In genomic region chr12:42192258-42192657, GRCh38 we compare ENCODE assay signal across 27 cellular contexts.
"Had no signal": no experiment of that assay in that cellular context is flagged by ENCODE, and none has a peak within 500 bp of the region (broad histone marks: within the 10 kb centered on the region; RNA-seq: fewer than 3 reads in every experiment).

No MANE protein-coding gene starts in this region.

- ATAC-seq: effector memory CD8-positive, alpha-beta T cell; esophagus mucosa; gastrocnemius medialis; heart right ventricle; left cardiac atrium; left lung; left ventricle myocardium superior; lower lobe of right lung had no signal

- H3K4me3 ChIP-seq: coronary artery, dorsolateral prefrontal cortex, esophagus squamous epithelium, gastrocnemius medialis, heart right ventricle, left lung, lower lobe of right lung had no signal

- H3K4me1 ChIP-seq: esophagus squamous epithelium, heart right ventricle, left lung, lower lobe of right lung had no signal

- H3K27ac ChIP-seq: coronary artery, dorsolateral prefrontal cortex, epithelial cell of prostate, esophagus squamous epithelium, gastrocnemius medialis, heart right ventricle, left lung, lower lobe of right lung had no signal

- H3K36me3 ChIP-seq: gastrocnemius medialis had no signal

- DNase-seq: dermis blood vessel endothelial cell; dorsolateral prefrontal cortex; effector CD4-positive, alpha-beta T cell; effector memory CD8-positive, alpha-beta T cell; endodermal cell; erythroblast; esophagus squamous epithelium; foreskin fibroblast; foreskin melanocyte; gastrocnemius medialis; glutamatergic neuron; head of caudate nucleus; heart right ventricle; hippocampal formation; left cardiac atrium; left lung; left ventricle myocardium superior; lower lobe of right lung; mesendoderm; midbrain had no signal

- H3K27me3 ChIP-seq: dorsolateral prefrontal cortex, esophagus squamous epithelium, gastrocnemius medialis, heart right ventricle, left lung had no signal

- H3K9me3 ChIP-seq: esophagus squamous epithelium, gastrocnemius medialis, heart right ventricle, left lung, lower lobe of right lung had no signal

- FAIRE-seq: colon, endometrium, islet of Langerhans, keratinocyte had no signal
